In genomic region chr12:63955831-63956685, GRCh38 we compare ENCODE assay signal across 10 cellular contexts.
DNase-seq lines count a peak whose midpoint lies in the region; ATAC-seq, FAIRE-seq and TF ChIP-seq lines count a peak whose summit lies in the region.
"Had no signal": no experiment of that assay in that cellular context is flagged by ENCODE, and none has a peak within 500 bp of the region (broad histone marks: within the 10 kb centered on the region; RNA-seq: fewer than 3 reads in every experiment).

No MANE protein-coding gene starts in this region.

- H3K27me3 ChIP-seq in body of pancreas (no peaks in the 10 kb centered on the region), HepG2 (ENCODE audit: control insufficient read depth in 1 of 2, insufficient read depth in 2 of 2, low read length in 2 of 2) (no peaks in the 10 kb centered on the region)

- no peaks in the 10 kb centered on the region for H3K9me3 ChIP-seq in body of pancreas
- H3K9me3 ChIP-seq in HepG2 (ENCODE audit: low read length), result no peaks in the 10 kb centered on the region

- H3K4me3 Mint-ChIP-seq in activated T-helper 1 cell treated with anti-CD3 and anti-CD28 coated beads, Interleukin-12 subunit alpha, Interleukin-12 subunit beta, Interleukin-2, Interleukin-4 antibody, amounts not matched to agents 30 ng/mL and 10 ng/mL and 1 ng/mL, durations not matched to agents 14 hours and 24 hours and 36 hours, result no peak overlapping the region
- H3K4me3 Mint-ChIP-seq: mesothelial cell of epicardium had no signal

- no peak overlapping the region for H3K4me3 ChIP-seq in body of pancreas
- no peak overlapping the region for H3K4me3 ChIP-seq in HepG2 (replicated peaks in 1 of 3; ENCODE audit: insufficient read depth in 1 of 3, low read depth in 2 of 3, low read length in 3 of 3)

- no peak overlapping the region for H3K4me2 ChIP-seq in HepG2 (ENCODE audit: low read depth, low read length)

- TF ChIP-seq CTCF in body of pancreas (IDR thresholded peaks at IDR 0.05) (no peak), HepG2 (CRISPR knock-in tag; IDR thresholded peaks at IDR 0.05) (no peak)

- CTCF ChIA-PET in HepG2 (lab: Yijun Ruan, JAX; ENCODE audit: low intra/inter-chr PET ratio, low total read pairs), result no interaction called here

- BruUV-seq in HepG2 (replicated peaks; lab: Mats Ljungman, UMichigan), result no TSS peak

- POLR2A ChIA-PET in HepG2 (lab: Yijun Ruan, JAX), result interaction anchor here (1.0 kb wide), 1 partner anchor 112 kb away, joined by 3 read pairs; no protein-coding TSS in a partner anchor

- FAIRE-seq in HepG2 (lab: Jason Lieb, UNC), result no peak

- H3K9ac ChIP-seq in HepG2 (ENCODE audit: insufficient read depth, low read depth, low read length), result no peak overlapping the region

- intact Hi-C loops in body of pancreas (cut with DNase I) (no loop called here), HepG2 (cut with micrococcal nuclease; ENCODE audit: unreplicated experiment) (no loop called here)
- intact Hi-C loops in activated T-helper 1 cell treated with anti-CD3 and anti-CD28 coated beads, Interleukin-12 subunit alpha, Interleukin-12 subunit beta, Interleukin-2, Interleukin-4 antibody, amounts not matched to agents 30 ng/mL and 10 ng/mL and 1 ng/mL, durations not matched to agents 14 hours and 24 hours and 36 hours (cut with micrococcal nuclease), result no loop called here

- no peaks in the 10 kb centered on the region for H4K20me1 ChIP-seq in HepG2 (ENCODE audit: insufficient read depth, low read length)

- in situ Hi-C loops in HepG2 (cut with HindIII; ENCODE audit: extremely low pct_ligation_motif_present, low pct_unique_long_range_greater_than_20kb), result no loop called here

- H2AFZ ChIP-seq in HepG2 (ENCODE audit: low read length), result no peak overlapping the region

- H3K4me1 ChIP-seq in body of pancreas (peaks cover 35% of the 10 kb centered on the region), HepG2 (ENCODE audit: insufficient read depth, low read length) (peaks cover 3% of the 10 kb centered on the region)

- peak overlapping the region; percentile 53 to 78 (median 70) for H3K27ac ChIP-seq in body of pancreas
- no peak overlapping the region for H3K27ac ChIP-seq in HepG2 (ENCODE audit: extremely low read length, insufficient read depth, low read length)

- ATAC-seq in HG02759 (IDR thresholded peaks at IDR 0.05; ENCODE audit: unreplicated experiment) (peak; percentile 54), body of pancreas (peak; percentile 99), HepG2 (no peak), HG02678 (IDR thresholded peaks at IDR 0.05; ENCODE audit: unreplicated experiment) (no peak)
- ATAC-seq in stimulated activated naive CD8-positive, alpha-beta T cell treated with anti-CD3 and anti-CD28 coated beads, Interleukin-15, Interleukin-2, amounts not matched to agents 100 U/mL and 50 U/mL, for 24 hours, result no peak

- TF ChIP-seq RAD21 in HepG2 (CRISPR knock-in tag; IDR thresholded peaks at IDR 0.05), result no peak

- H3K36me3 ChIP-seq in body of pancreas (replicated peaks in 1 of 2; ENCODE audit: insufficient read depth in 1 of 2, low read depth in 2 of 2), result no peaks in the 10 kb centered on the region
- no peaks in the 10 kb centered on the region for H3K36me3 ChIP-seq in HepG2 (replicated peaks in 1 of 2; ENCODE audit: control insufficient read depth in 1 of 2, insufficient read depth in 2 of 2, low read length in 2 of 2)

- peaks cover 2% of the 10 kb centered on the region for H3K27me3 Mint-ChIP-seq in activated T-helper 1 cell treated with anti-CD3 and anti-CD28 coated beads, Interleukin-12 subunit alpha, Interleukin-12 subunit beta, Interleukin-2, Interleukin-4 antibody, amounts not matched to agents 30 ng/mL and 10 ng/mL and 1 ng/mL, durations not matched to agents 14 hours and 24 hours and 36 hours (ENCODE audit: insufficient read depth)

- H3K27ac Mint-ChIP-seq in activated T-helper 1 cell treated with anti-CD3 and anti-CD28 coated beads, Interleukin-12 subunit alpha, Interleukin-12 subunit beta, Interleukin-2, Interleukin-4 antibody, amounts not matched to agents 30 ng/mL and 10 ng/mL and 1 ng/mL, durations not matched to agents 14 hours and 24 hours and 36 hours, result no peak overlapping the region
- H3K27ac Mint-ChIP-seq: mesothelial cell of epicardium had no signal

- no peak for TF ChIP-seq POLR2A in body of pancreas (IDR thresholded peaks at IDR 0.05)
- TF ChIP-seq POLR2A in HepG2 (IDR thresholded peaks at IDR 0.05; ENCODE audit: insufficient read depth in 1 of 2, low read depth in 2 of 2, low read length in 2 of 2), result no peak

- DNase-seq in body of pancreas (peak; percentile 56 to 86 (median 64)), HepG2 (ENCODE audit: low spot score) (no peak), superior temporal gyrus (ENCODE audit: extremely low spot score) (peak; percentile 53), H4 (ENCODE audit: low spot score) (no peak)
- DNase-seq in stimulated activated naive CD8-positive, alpha-beta T cell treated with anti-CD3 and anti-CD28 coated beads, Interleukin-15, Interleukin-2, amounts not matched to agents 100 U/mL and 50 U/mL, for 24 hours, result no peak
- DNase-seq in activated T-helper 1 cell treated with anti-CD3 and anti-CD28 coated beads, Interleukin-12 subunit alpha, Interleukin-12 subunit beta, Interleukin-2, Interleukin-4 antibody, amounts not matched to agents 30 ng/mL and 10 ng/mL and 1 ng/mL, durations not matched to agents 14 hours and 24 hours and 36 hours (ENCODE audit: low spot score), result no peak
- DNase-seq: RPMI8226 had no signal

- no peak for TF ChIP-seq EP300 in HepG2 (IDR thresholded peaks at IDR 0.05; ENCODE audit: low read depth in 2 of 2, low read length in 2 of 2)
- TF ChIP-seq EP300 in HepG2 (CRISPR knock-in tag; IDR thresholded peaks at IDR 0.05; ENCODE audit: borderline replicate concordance), result no peak

- 28 to 29% methylated on average over 9 of the region's 9 CpGs for WGBS in body of pancreas, 2 donors
- 92% methylated on average over 9 of the region's 9 CpGs for WGBS in HepG2 (ENCODE audit: low lambda C conversion rate)

- no peaks in the 10 kb centered on the region for H3K79me2 ChIP-seq in HepG2 (ENCODE audit: insufficient read depth, low read length)

- no peaks in the 10 kb centered on the region for H3K9me3 Mint-ChIP-seq in activated T-helper 1 cell treated with anti-CD3 and anti-CD28 coated beads, Interleukin-12 subunit alpha, Interleukin-12 subunit beta, Interleukin-2, Interleukin-4 antibody, amounts not matched to agents 30 ng/mL and 10 ng/mL and 1 ng/mL, durations not matched to agents 14 hours and 24 hours and 36 hours
- H3K9me3 Mint-ChIP-seq: mesothelial cell of epicardium had no signal

- H3K4me1 Mint-ChIP-seq in activated T-helper 1 cell treated with anti-CD3 and anti-CD28 coated beads, Interleukin-12 subunit alpha, Interleukin-12 subunit beta, Interleukin-2, Interleukin-4 antibody, amounts not matched to agents 30 ng/mL and 10 ng/mL and 1 ng/mL, durations not matched to agents 14 hours and 24 hours and 36 hours (ENCODE audit: low read depth), result no peaks in the 10 kb centered on the region

- no peaks in the 10 kb centered on the region for H3K36me3 Mint-ChIP-seq in activated T-helper 1 cell treated with anti-CD3 and anti-CD28 coated beads, Interleukin-12 subunit alpha, Interleukin-12 subunit beta, Interleukin-2, Interleukin-4 antibody, amounts not matched to agents 30 ng/mL and 10 ng/mL and 1 ng/mL, durations not matched to agents 14 hours and 24 hours and 36 hours (ENCODE audit: low read depth)
- H3K36me3 Mint-ChIP-seq: mesothelial cell of epicardium had no signal

TF ChIP-seq in HepG2, 621 proteins besides CTCF, POLR2A, EP300 and RAD21:
- TF ChIP-seq POLR2AphosphoS5 (IDR thresholded peaks at IDR 0.05; ENCODE audit: low read depth, low read length) (no peak), CEBPG (CRISPR knock-in tag; IDR thresholded peaks at IDR 0.05) (peak; percentile 50), CEBPB (IDR thresholded peaks at IDR 0.05; ENCODE audit: borderline replicate concordance, low read depth, low read length) (peak; percentile 78)

Comparison
In these comparisons a context has a peak if more than half of its experiments do, and no peak if none do; other contexts are left out.
1. ATAC-seq: peak in HG02759 (single experiment) and body of pancreas (single experiment); none in HepG2 (single experiment), stimulated activated naive CD8-positive, alpha-beta T cell treated with anti-CD3 and anti-CD28 coated beads, Interleukin-15, Interleukin-2, amounts not matched to agents 100 U/mL and 50 U/mL, for 24 hours (single experiment) and HG02678 (single experiment).
2. DNase-seq: peak in body of pancreas (4 of 4) and superior temporal gyrus (single experiment); none in HepG2 (single experiment), H4 (single experiment), stimulated activated naive CD8-positive, alpha-beta T cell treated with anti-CD3 and anti-CD28 coated beads, Interleukin-15, Interleukin-2, amounts not matched to agents 100 U/mL and 50 U/mL, for 24 hours (single experiment) and activated T-helper 1 cell treated with anti-CD3 and anti-CD28 coated beads, Interleukin-12 subunit alpha, Interleukin-12 subunit beta, Interleukin-2, Interleukin-4 antibody, amounts not matched to agents 30 ng/mL and 10 ng/mL and 1 ng/mL, durations not matched to agents 14 hours and 24 hours and 36 hours (single experiment).